8 cellular contexts compared by ENCODE assay signal in genomic region chr15:72118400-72118978, GRCh38. TPM values are rescaled to one million over a fixed set of nuclear protein-coding genes. Genes with fewer than 3 reads are reported as not detected.
A peak's percentile ranks its signal among the peaks of the same experiment; 100 is the strongest.
DNase-seq lines count a peak whose midpoint lies in the region; ATAC-seq, FAIRE-seq and TF ChIP-seq lines count a peak whose summit lies in the region.

TSS of gene SENP8 (plus strand) at chr15:72118403. CDS start at chr15:72139624, 21,221 bp downstream.

- ATAC-seq in HG03095 (IDR thresholded peaks at IDR 0.05; ENCODE audit: unreplicated experiment) = peak; percentile 17
- ATAC-seq in pancreas = peak; percentile 47 to 76 (median 68)

- no peak for DNase-seq in AG04450 (ENCODE audit: low read depth, low spot score)
- no peak for DNase-seq in fibroblast of villous mesenchyme (ENCODE audit: low read depth)
- DNase-seq in pancreas = no peak
- DNase-seq in LoVo (ENCODE audit: low spot score) = no peak
- no peak for DNase-seq in NCI-H1048 (lab: John Stamatoyannopoulos, UW)

- H3K27ac ChIP-seq in AG04450 (ENCODE audit: low read depth, low read length) (peak within 1 kb of the TSS; percentile 99), VCaP (peak within 1 kb of the TSS; percentile 91), pancreas (peak within 1 kb of the TSS; percentile 80 to 95 (median 86))

- no peaks in the 10 kb centered on the region for H3K36me3 ChIP-seq in pancreas

- TF ChIP-seq CTCF in AG04450 (IDR thresholded peaks at IDR 0.05; ENCODE audit: low read depth, low read length) = no peak
- no peak for TF ChIP-seq CTCF in VCaP (conservative IDR thresholded peaks at IDR 0.05)
- no peak for TF ChIP-seq CTCF in fibroblast of villous mesenchyme (IDR thresholded peaks at IDR 0.05; ENCODE audit: insufficient read depth, low read depth, low read length)
- TF ChIP-seq CTCF in pancreas (IDR thresholded peaks at IDR 0.05) = no peak

- no peaks in the 10 kb centered on the region for H3K27me3 ChIP-seq in AG04450 (ENCODE audit: control insufficient read depth, insufficient read depth, low read length)
- H3K27me3 ChIP-seq in pancreas = no peaks in the 10 kb centered on the region

- no peaks in the 10 kb centered on the region for H3K9me3 ChIP-seq in AG04450 (ENCODE audit: control insufficient read depth, insufficient read depth, low read length)
- no peaks in the 10 kb centered on the region for H3K9me3 ChIP-seq in pancreas

- FAIRE-seq in pancreas (lab: Jason Lieb, UNC) = no peak

- peaks cover 4 to 10% (median 4%) of the 10 kb centered on the region in 3 donors for H3K4me1 ChIP-seq in pancreas

- intact Hi-C loops in pancreas (cut with DNase I) = no loop called here

- CTCF ChIA-PET in AG04450 (lab: Charles Lee) = interaction anchor here (1.0 kb wide), 1 partner anchor 109 kb away, joined by 3 read pairs; no protein-coding TSS in a partner anchor

- peak; percentile 81 for TF ChIP-seq POLR2A in GM15510 (IDR thresholded peaks at IDR 0.05; ENCODE audit: borderline replicate concordance, extremely low read depth, insufficient read length)

- WGBS in pancreas, 2 donors = 0 to 1% methylated on average over 25 of the region's 25 CpGs

- POLR2A ChIA-PET in AG04450 (lab: Yijun Ruan, JAX) = interaction anchor here (0.6 to 1.3 kb wide), 7 partner anchors 9 to 208 kb away, joined by 3 to 6 read pairs (median 3); no protein-coding TSS in a partner anchor

- peak within 1 kb of the TSS; percentile 98 for H3K4me3 ChIP-seq in AG04450 (ENCODE audit: low read depth, low read length)
- peak within 1 kb of the TSS; percentile 94 for H3K4me3 ChIP-seq in fibroblast of villous mesenchyme (ENCODE audit: low read depth, low read length)
- H3K4me3 ChIP-seq in pancreas = peak within 1 kb of the TSS; percentile 88 to 96 (median 90)

RNA-seq across cellular contexts. Expression of gene SENP8, which starts in this region (rescaled TPM):
- 3.9 and 5.3 TPM in 2 replicates for polyA plus RNA-seq in AG04450 (2011; rRNA removed)
- polyA minus RNA-seq in AG04450 (2011; rRNA and poly(A)+ RNA removed) = 7.6 and 9.8 TPM in 2 replicates
- total RNA-seq in fibroblast of villous mesenchyme = 1.3 and 2.6 TPM in 2 replicates
- total RNA-seq in pancreas = 1 to 10 TPM in 5 of 6 donors, under 1 TPM in 1; 0.65 to 2.2 (median 1.6) TPM
- 1 to 10 TPM in 1 of 2 donors, under 1 TPM in 1; 0.49 to 1.4 TPM for polyA plus RNA-seq in pancreas
